9 cellular contexts compared by ENCODE assay signal in the genomic region with DNA sequence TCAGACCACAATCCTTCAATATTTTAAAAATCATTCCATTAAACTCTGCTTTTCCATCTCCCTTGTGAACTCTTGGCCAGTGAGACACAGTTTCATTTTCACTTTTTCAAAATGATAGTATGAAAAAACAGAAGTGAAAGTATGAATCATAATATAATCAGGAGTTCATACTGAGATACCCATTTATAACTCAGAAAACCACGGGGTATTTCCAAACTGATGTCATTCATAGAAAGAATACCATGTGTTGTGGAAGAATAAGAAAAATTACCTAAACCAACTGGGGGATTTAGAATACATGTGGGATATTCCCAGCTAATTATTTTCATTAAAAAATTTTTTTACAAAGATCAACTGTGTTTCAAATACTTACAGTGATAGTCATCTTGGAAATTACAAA.
DNase-seq lines count a peak whose midpoint lies in the region; ATAC-seq, FAIRE-seq and TF ChIP-seq lines count a peak whose summit lies in the region.
"Had no signal": no experiment of that assay in that cellular context is flagged by ENCODE, and none has a peak within 500 bp of the region (broad histone marks: within the 10 kb centered on the region; RNA-seq: fewer than 3 reads in every experiment).

No MANE protein-coding gene starts in this region.

- no TSS peak for BruUV-seq in GM12878 (replicated peaks; lab: Mats Ljungman, UMichigan)
- no TSS peak for BruUV-seq in Caco-2 (replicated peaks; lab: Mats Ljungman, UMichigan)

- H3K4me1 ChIP-seq in Loucy (ENCODE audit: insufficient read depth, low read length, poor library complexity, severe bottlenecking), result no peaks in the 10 kb centered on the region
- peaks cover 52% of the 10 kb centered on the region for H3K4me1 ChIP-seq in GM12878 (ENCODE audit: control insufficient read depth, insufficient read depth, low read length)
- H3K4me1 ChIP-seq in pancreas, result peaks cover 3 to 17% (median 8%) of the 10 kb centered on the region in 3 donors
- H3K4me1 ChIP-seq in esophagus squamous epithelium, result peaks cover 0 to 11% (median 0%) of the 10 kb centered on the region in 3 donors
- no peaks in the 10 kb centered on the region for H3K4me1 ChIP-seq in Caco-2
- H3K4me1 ChIP-seq in H9 (ENCODE audit: insufficient read depth, low read length), result no peaks in the 10 kb centered on the region

- H3K36me3 Mint-ChIP-seq in Caco-2 (ENCODE audit: insufficient read depth, unreplicated experiment) (no peaks in the 10 kb centered on the region), H9 (ENCODE audit: insufficient read depth in 1 of 3, low read depth in 3 of 3) (no peaks in the 10 kb centered on the region; a peak in 1 of 7 replicates)

- no peaks in the 10 kb centered on the region for H3K9me3 Mint-ChIP-seq in Caco-2 (ENCODE audit: unreplicated experiment)
- peaks cover 0 to 4% of the 10 kb centered on the region in 2 experiments; a peak in 1 of 5 replicates for H3K9me3 Mint-ChIP-seq in H9

- H4K5ac ChIP-seq in H9 (ENCODE audit: insufficient read length, low read depth, low read length), result no peak overlapping the region

- peak; percentile 100 for TF ChIP-seq EP300 in GM12878 (IDR thresholded peaks at IDR 0.05; ENCODE audit: borderline replicate concordance in 1 of 2, control insufficient read depth in 1 of 2, low read depth in 2 of 2, low read length in 2 of 2)

- no peaks in the 10 kb centered on the region for H3K9me2 ChIP-seq in Loucy (replicated peaks; ENCODE audit: low read depth, low read length)

- no peak overlapping the region for H3K14ac ChIP-seq in H9 (ENCODE audit: insufficient read depth, low read length)

- no peak overlapping the region for H2BK120ac ChIP-seq in H9 (ENCODE audit: low read depth, low read length, poor library complexity, severe bottlenecking)

- no peak overlapping the region for H3K23ac ChIP-seq in H9 (ENCODE audit: insufficient read length, low read depth, low read length)

- H2BK12ac ChIP-seq in H9 (ENCODE audit: insufficient read length, low read depth, low read length), result no peak overlapping the region

- in situ Hi-C loops in GM12878 (cut with MboI), result no loop called here

- H3K79me2 ChIP-seq in Loucy (ENCODE audit: insufficient read depth, low read length) (no peaks in the 10 kb centered on the region), GM12878 (ENCODE audit: control insufficient read depth, insufficient read depth, low read length) (peaks cover 35% of the 10 kb centered on the region), H9 (ENCODE audit: insufficient read depth, low read length) (no peaks in the 10 kb centered on the region)

- no peak for TF ChIP-seq CTCF in Loucy (conservative IDR thresholded peaks at IDR 0.05; ENCODE audit: low read length)
- no peak for TF ChIP-seq CTCF in GM12878 (IDR thresholded peaks at IDR 0.05 in 2 of 3, conservative IDR thresholded peaks at IDR 0.05 in 1 of 3; ENCODE audit: control insufficient read depth in 2 of 3, extremely low read depth in 1 of 3, insufficient read depth in 1 of 3, low read depth in 3 of 3, low read length in 3 of 3)
- no peak for TF ChIP-seq CTCF in pancreas (IDR thresholded peaks at IDR 0.05)
- no peak for TF ChIP-seq CTCF in esophagus squamous epithelium (IDR thresholded peaks at IDR 0.05)
- no peak for TF ChIP-seq CTCF in Caco-2 (IDR thresholded peaks at IDR 0.05; ENCODE audit: insufficient read depth in 1 of 2, low read depth in 1 of 2, low read length in 1 of 2, severe bottlenecking in 1 of 2, unreplicated experiment in 1 of 2)
- no peak for TF ChIP-seq CTCF in H9 (conservative IDR thresholded peaks at IDR 0.05)

- DNase-seq in GM12892 (ENCODE audit: insufficient read length) (no peak), GM12878 (ENCODE audit: low read depth, low spot score) (peak; percentile 83), pancreas (no peak), esophagus squamous epithelium (lab: John Stamatoyannopoulos, UW) (no peak), Caco-2 (no peak), H9 (no peak)

- H3K27ac Mint-ChIP-seq in Caco-2 (ENCODE audit: unreplicated experiment) (no peak overlapping the region), H9 (no peak overlapping the region)

- no peak overlapping the region for H3T11ph ChIP-seq in H9 (ENCODE audit: low read length)

- H3K4me3 Mint-ChIP-seq in Caco-2 (ENCODE audit: unreplicated experiment) (no peak overlapping the region), H9 (no peak overlapping the region)

- H2AFZ ChIP-seq in Loucy (ENCODE audit: low read length) (no peak overlapping the region), GM12878 (ENCODE audit: control insufficient read depth, low read depth, low read length) (no peak overlapping the region), H9 (ENCODE audit: low read length) (no peak overlapping the region)

- 4% methylated on average over 1 of the region's 1 CpG for WGBS in GM12878 (ENCODE audit: insufficient coverage, insufficient replicate concordance, low lambda C conversion rate, missing lambda C conversion rate)
- 2 to 3% methylated on average over 1 of the region's 1 CpG for WGBS in pancreas, 2 donors
- WGBS in esophagus squamous epithelium, 2 donors, result 0% methylated on average over 1 of the region's 1 CpG
- no CpG with 5 or more reads among the region's 1 CpG for WGBS in H9 (ENCODE audit: extremely low coverage, insufficient read length, low lambda C conversion rate)

- ATAC-seq in GM21737 (IDR thresholded peaks at IDR 0.05; ENCODE audit: unreplicated experiment) (peak; percentile 57), GM12878 (peak; percentile 60), pancreas (peak; percentile 43 to 95 (median 76))

- H3K27me3 ChIP-seq in Loucy (ENCODE audit: insufficient read depth, low read length, poor library complexity, severe bottlenecking) (no peaks in the 10 kb centered on the region), GM12878 (replicated peaks in 1 of 2; ENCODE audit: control insufficient read depth in 2 of 2, insufficient read depth in 2 of 2, low read length in 1 of 2) (no peaks in the 10 kb centered on the region), pancreas (no peaks in the 10 kb centered on the region), esophagus squamous epithelium (no peaks in the 10 kb centered on the region), Caco-2 (replicated peaks; ENCODE audit: control insufficient read depth, insufficient read depth, low read length) (no peaks in the 10 kb centered on the region), H9 (ENCODE audit: insufficient read depth, low read length) (no peaks in the 10 kb centered on the region)

- CTCF ChIA-PET in GM12878 (lab: Yijun Ruan, JAX), result interaction anchor here (1.0 kb wide), 1 partner anchor 34 kb away, joined by 3 read pairs; no protein-coding TSS in a partner anchor
- CTCF ChIA-PET in Caco-2 (lab: Charles Lee), result no interaction called here

- POLR2A ChIA-PET in GM12878 (lab: Charles Lee), result interaction anchor here (1.0 to 4.6 kb wide), 3 partner anchors 32 to 117 kb away, joined by 3 to 51 read pairs (median 3); no protein-coding TSS in a partner anchor
- POLR2A ChIA-PET in Caco-2 (lab: Charles Lee), result no interaction called here

- no peak overlapping the region for H3K18ac ChIP-seq in H9 (ENCODE audit: insufficient read length, low read depth, low read length)

- no peak for TF ChIP-seq POLR2A in GM12892 (IDR thresholded peaks at IDR 0.05; ENCODE audit: low read depth, low read length)
- no peak for TF ChIP-seq POLR2A in GM12878 (IDR thresholded peaks at IDR 0.05; ENCODE audit: low read depth, low read length)
- TF ChIP-seq POLR2A in esophagus squamous epithelium (IDR thresholded peaks at IDR 0.05), result no peak

- intact Hi-C loops in GM12878 (cut with micrococcal nuclease; ENCODE audit: unreplicated experiment) (loop anchor here (1.0 kb wide), 5 partner anchors 29 to 105 kb away; no protein-coding TSS in a partner anchor), pancreas (cut with DNase I) (no loop called here), esophagus squamous epithelium (cut with DNase I) (no loop called here), Caco-2 (cut with micrococcal nuclease; ENCODE audit: unreplicated experiment) (no loop called here)

- H4K8ac ChIP-seq in H9 (replicated peaks; ENCODE audit: insufficient read length, low read depth, low read length), result no peak overlapping the region

- SMC1A ChIA-PET in GM12878 (lab: Charles Lee; ENCODE audit: uncharacterized antibody, unreplicated experiment), result interaction anchor here (0.7 to 5.5 kb wide), 10 partner anchors 9 to 111 kb away, joined by 3 to 61 read pairs (median 6); no protein-coding TSS in a partner anchor

- peak; percentile 25; the same call in 1 of the 2 replicates for TF ChIP-seq RAD21 in GM12878 (IDR thresholded peaks at IDR 0.05; ENCODE audit: insufficient read depth, low read depth, low read length)

- FAIRE-seq in GM12892 (lab: Jason Lieb, UNC) (peak; percentile 91), GM12878 (lab: Jason Lieb, UNC) (no peak), pancreas (lab: Jason Lieb, UNC) (peak; percentile 83)

- no peak overlapping the region for H2BK15ac ChIP-seq in H9 (ENCODE audit: low read depth, low read length)

- no peaks in the 10 kb centered on the region for H3K79me1 ChIP-seq in H9 (ENCODE audit: insufficient read depth, low read depth, low read length, poor library complexity, severe bottlenecking)

- H3K9me3 ChIP-seq in Loucy (ENCODE audit: insufficient read depth, low read depth, low read length) (no peaks in the 10 kb centered on the region), GM12878 (replicated peaks; ENCODE audit: control insufficient read depth, insufficient read depth, low read length) (peaks cover 17% of the 10 kb centered on the region), pancreas (no peaks in the 10 kb centered on the region), esophagus squamous epithelium (no peaks in the 10 kb centered on the region), Caco-2 (no peaks in the 10 kb centered on the region), H9 (ENCODE audit: control insufficient read depth, low read depth, low read length) (no peaks in the 10 kb centered on the region)

- RAD21 ChIA-PET in GM12878 (lab: Charles Lee; ENCODE audit: unreplicated experiment), result interaction anchor here (1.0 to 3.8 kb wide), 5 partner anchors 29 to 104 kb away, joined by 4 to 48 read pairs (median 20); no protein-coding TSS in a partner anchor

- H3K27ac ChIP-seq in GM12878 (ENCODE audit: control insufficient read depth, insufficient read depth) (peak overlapping the region; percentile 98), pancreas (peak overlapping the region in 2 of 4 donors; percentile 63 to 77), esophagus squamous epithelium (no peak overlapping the region), H9 (ENCODE audit: insufficient read length, low read depth, low read length) (no peak overlapping the region)
- H3K27ac ChIP-seq: VCaP had no signal

- no peak overlapping the region for H3K4me2 ChIP-seq in Loucy (ENCODE audit: low read depth, low read length, poor library complexity, severe bottlenecking)
- H3K4me2 ChIP-seq in GM12878 (ENCODE audit: control insufficient read depth, insufficient read depth), result peak overlapping the region; percentile 62; the same call in 1 of the 2 replicates
- H3K4me2 ChIP-seq in H9 (ENCODE audit: insufficient read depth, insufficient read length, low read length), result no peak overlapping the region

- no peaks in the 10 kb centered on the region for H3K36me3 ChIP-seq in Loucy (ENCODE audit: insufficient read depth, low read length)
- no peaks in the 10 kb centered on the region for H3K36me3 ChIP-seq in GM12878 (ENCODE audit: control insufficient read depth in 2 of 2, insufficient read depth in 2 of 2, low read length in 1 of 2)
- no peaks in the 10 kb centered on the region for H3K36me3 ChIP-seq in pancreas
- no peaks in the 10 kb centered on the region for H3K36me3 ChIP-seq in esophagus squamous epithelium
- no peaks in the 10 kb centered on the region for H3K36me3 ChIP-seq in Caco-2 (ENCODE audit: control insufficient read depth, insufficient read depth, low read length)

- no peaks in the 10 kb centered on the region for H4K20me1 ChIP-seq in Loucy (ENCODE audit: insufficient read depth, low read length, poor library complexity, severe bottlenecking)
- H4K20me1 ChIP-seq in GM12878 (ENCODE audit: control insufficient read depth, insufficient read depth), result no peaks in the 10 kb centered on the region
- no peaks in the 10 kb centered on the region for H4K20me1 ChIP-seq in H9 (ENCODE audit: control insufficient read depth, insufficient read depth, insufficient read length)

- H2AK5ac ChIP-seq in H9 (ENCODE audit: insufficient read length, low read length), result no peak overlapping the region

- no peak overlapping the region for H2BK20ac ChIP-seq in H9 (ENCODE audit: low read depth, low read length, poor library complexity, severe bottlenecking)

- H3K4ac ChIP-seq in H9 (ENCODE audit: low read depth, low read length), result no peak overlapping the region

- H3K9ac ChIP-seq in Loucy (ENCODE audit: low read depth, low read length, poor library complexity, severe bottlenecking), result no peak overlapping the region
- peak overlapping the region; percentile 71 for H3K9ac ChIP-seq in GM12878 (ENCODE audit: control insufficient read depth, insufficient read depth, low read length)
- H3K9ac ChIP-seq in H9 (ENCODE audit: extremely low read depth, insufficient read length, low read length), result no peak overlapping the region

- no peak overlapping the region for H2BK5ac ChIP-seq in H9 (ENCODE audit: insufficient read length, low read length)

- H3K56ac ChIP-seq in H9 (ENCODE audit: insufficient read length, low read depth, low read length), result no peak overlapping the region

- no peaks in the 10 kb centered on the region for H3F3A ChIP-seq in Loucy (ENCODE audit: low read depth)

- H4K91ac ChIP-seq in H9 (ENCODE audit: insufficient read length, low read depth, low read length), result no peak overlapping the region

- H3K4me1 Mint-ChIP-seq in Caco-2 (ENCODE audit: low read depth, unreplicated experiment) (no peaks in the 10 kb centered on the region), H9 (no peaks in the 10 kb centered on the region)

- H3K27me3 Mint-ChIP-seq in Caco-2 (ENCODE audit: insufficient read depth, unreplicated experiment), result no peaks in the 10 kb centered on the region
- no peaks in the 10 kb centered on the region; the same call in 1 of the 2 replicates for H3K27me3 Mint-ChIP-seq in H9 (ENCODE audit: low read depth)

- H3K23me2 ChIP-seq in H9 (ENCODE audit: insufficient read length, low read depth, low read length, poor library complexity, severe bottlenecking), result no peaks in the 10 kb centered on the region

- H3K4me3 ChIP-seq in Loucy (ENCODE audit: low read length, poor library complexity, severe bottlenecking) (peak overlapping the region; percentile 29), GM12878 (no peak overlapping the region), pancreas (peak overlapping the region in 1 of 4 donors; percentile 14), esophagus squamous epithelium (peak overlapping the region in 1 of 4 donors; percentile 34), Caco-2 (ENCODE audit: low read depth, low read length) (no peak overlapping the region)
